1 cellular context compared by ENCODE assay signal in genomic region chr2:36562973-36563532, GRCh38.
TF ChIP-seq lines count a peak whose summit lies in the region.

No MANE protein-coding gene starts in this region.

TF ChIP-seq in HepG2, 621 proteins besides CTCF, POLR2A, EP300 and RAD21 (continued from another document and continues in another):
- no peak for TF ChIP-seq ZHX2 (IDR thresholded peaks at IDR 0.05; ENCODE audit: low read depth)
- no peak for TF ChIP-seq ZHX2 (CRISPR knock-in tag; IDR thresholded peaks at IDR 0.05; ENCODE audit: borderline replicate concordance)
- TF ChIP-seq RXRA (CRISPR knock-in tag; IDR thresholded peaks at IDR 0.05) = no peak
- no peak; the same call in 1 of the 2 replicates for TF ChIP-seq SPEN (CRISPR knock-in tag; IDR thresholded peaks at IDR 0.05; ENCODE audit: low read depth)
- TF ChIP-seq CEBPG (CRISPR knock-in tag; IDR thresholded peaks at IDR 0.05) = peak; percentile 80
- 0 out of 2 replicates have a peak, but pooled peaks have one; percentile 3 for TF ChIP-seq LCORL (IDR thresholded peaks at IDR 0.05)
- TF ChIP-seq LCORL (CRISPR knock-in tag; IDR thresholded peaks at IDR 0.05) = no peak
- no peak for TF ChIP-seq ZNF687 (CRISPR knock-in tag; IDR thresholded peaks at IDR 0.05)
- TF ChIP-seq ZC3H13 (CRISPR knock-in tag; IDR thresholded peaks at IDR 0.05) = no peak
- no peak for TF ChIP-seq ZNF615 (CRISPR knock-in tag; IDR thresholded peaks at IDR 0.05; ENCODE audit: borderline replicate concordance)
- TF ChIP-seq TARDBP (CRISPR knock-in tag; IDR thresholded peaks at IDR 0.05) = no peak
- TF ChIP-seq ZNF12 (CRISPR knock-in tag; IDR thresholded peaks at IDR 0.05) = 0 out of 2 replicates have a peak, but pooled peaks have one; percentile 36
- no peak for TF ChIP-seq ZNF33B (CRISPR knock-in tag; IDR thresholded peaks at IDR 0.05)
- no peak for TF ChIP-seq JARID2 (CRISPR knock-in tag; IDR thresholded peaks at IDR 0.05; ENCODE audit: insufficient replicate concordance)
- TF ChIP-seq TIGD3 (CRISPR knock-in tag; IDR thresholded peaks at IDR 0.05; ENCODE audit: borderline replicate concordance) = no peak
- TF ChIP-seq ZNF597 (CRISPR knock-in tag; IDR thresholded peaks at IDR 0.05) = no peak
- TF ChIP-seq MAFK (conservative IDR thresholded peaks at IDR 0.05 in 1 of 2, IDR thresholded peaks at IDR 0.05 in 1 of 2; ENCODE audit: low read length in 2 of 2) = 0 out of 4 replicates have a peak, but pooled peaks of 1 of the 2 experiments have one; percentile 26
- TF ChIP-seq NCOA2 (CRISPR knock-in tag; IDR thresholded peaks at IDR 0.05) = peak; percentile 28; the same call in 1 of the 2 replicates
- 0 out of 2 replicates have a peak, but pooled peaks have one; percentile 46 for TF ChIP-seq FOXP4 (CRISPR knock-in tag; IDR thresholded peaks at IDR 0.05)
- 0 out of 2 replicates have a peak, but pooled peaks have one; percentile 15 for TF ChIP-seq ZGPAT (CRISPR knock-in tag; IDR thresholded peaks at IDR 0.05)
- peak; percentile 38; the same call in 1 of the 2 replicates for TF ChIP-seq TGIF2 (CRISPR knock-in tag; IDR thresholded peaks at IDR 0.05)
- 0 out of 2 replicates have a peak, but pooled peaks have one; percentile 23 for TF ChIP-seq ZKSCAN8 (CRISPR knock-in tag; IDR thresholded peaks at IDR 0.05; ENCODE audit: borderline replicate concordance)
- no peak for TF ChIP-seq MZF1 (CRISPR knock-in tag; IDR thresholded peaks at IDR 0.05; ENCODE audit: borderline replicate concordance)
- TF ChIP-seq ARID5B (CRISPR knock-in tag; IDR thresholded peaks at IDR 0.05) = peak; percentile 48; the same call in 1 of the 2 replicates
- no peak for TF ChIP-seq SOX6 (IDR thresholded peaks at IDR 0.05)
- TF ChIP-seq SOX6 (CRISPR knock-in tag; IDR thresholded peaks at IDR 0.05) = peak; percentile 34; the same call in 1 of the 2 replicates
- TF ChIP-seq ZNF772 (CRISPR knock-in tag; IDR thresholded peaks at IDR 0.05) = no peak
- TF ChIP-seq HOXA5 (CRISPR knock-in tag; IDR thresholded peaks at IDR 0.05) = no peak
- TF ChIP-seq ZNF576 (CRISPR knock-in tag; IDR thresholded peaks at IDR 0.05) = no peak
- peak in 1 of 2 experiments; percentile 38; a peak in 1 of 4 replicates for TF ChIP-seq ATF4 (CRISPR knock-in tag; IDR thresholded peaks at IDR 0.05)
- peak; percentile 74; the same call in 1 of the 2 replicates for TF ChIP-seq TFAP4 (IDR thresholded peaks at IDR 0.05; ENCODE audit: borderline replicate concordance, low read depth)
- no peak for TF ChIP-seq THAP7 (CRISPR knock-in tag; IDR thresholded peaks at IDR 0.05)
